ENCODE assay signal across 8 cellular contexts in genomic region chr2:31138037-31138962, GRCh38. TPM values are rescaled to one million over a fixed set of nuclear protein-coding genes. Genes with fewer than 3 reads are reported as not detected.
DNase-seq lines count a peak whose midpoint lies in the region; ATAC-seq, FAIRE-seq and TF ChIP-seq lines count a peak whose summit lies in the region.

A gene with protein sequence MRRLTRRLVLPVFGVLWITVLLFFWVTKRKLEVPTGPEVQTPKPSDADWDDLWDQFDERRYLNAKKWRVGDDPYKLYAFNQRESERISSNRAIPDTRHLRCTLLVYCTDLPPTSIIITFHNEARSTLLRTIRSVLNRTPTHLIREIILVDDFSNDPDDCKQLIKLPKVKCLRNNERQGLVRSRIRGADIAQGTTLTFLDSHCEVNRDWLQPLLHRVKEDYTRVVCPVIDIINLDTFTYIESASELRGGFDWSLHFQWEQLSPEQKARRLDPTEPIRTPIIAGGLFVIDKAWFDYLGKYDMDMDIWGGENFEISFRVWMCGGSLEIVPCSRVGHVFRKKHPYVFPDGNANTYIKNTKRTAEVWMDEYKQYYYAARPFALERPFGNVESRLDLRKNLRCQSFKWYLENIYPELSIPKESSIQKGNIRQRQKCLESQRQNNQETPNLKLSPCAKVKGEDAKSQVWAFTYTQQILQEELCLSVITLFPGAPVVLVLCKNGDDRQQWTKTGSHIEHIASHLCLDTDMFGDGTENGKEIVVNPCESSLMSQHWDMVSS (minus strand): TSS chr2:31138440. CDS start chr2:31138086, 354 bp downstream.

- H3K4me1 Mint-ChIP-seq in memory B cell = peaks cover 6% of the 10 kb centered on the region

- peaks cover 3% of the 10 kb centered on the region for H3K27me3 Mint-ChIP-seq in memory B cell

- peaks cover 42% of the 10 kb centered on the region for H3K27me3 ChIP-seq in WERI-Rb-1 (ENCODE audit: insufficient read depth, low read depth, severe bottlenecking)
- peaks cover 23 to 33% of the 10 kb centered on the region in 2 experiments for H3K27me3 ChIP-seq in endothelial cell of umbilical vein (ENCODE audit: control insufficient read depth in 2 of 2, insufficient read depth in 2 of 2, low read length in 2 of 2)

- POLR2A ChIA-PET in endothelial cell of umbilical vein (lab: Charles Lee) = no interaction called here

- TF ChIP-seq CTCF in WERI-Rb-1 (IDR thresholded peaks at IDR 0.05; ENCODE audit: low read depth, low read length) = peak; percentile 84
- peak in 1 of 2 donors; percentile 36 for TF ChIP-seq CTCF in endothelial cell of umbilical vein (IDR thresholded peaks at IDR 0.05; ENCODE audit: extremely low read depth in 1 of 2, insufficient read depth in 1 of 2, low read depth in 1 of 2, low read length in 2 of 2)

- H3K4me1 ChIP-seq in endothelial cell of umbilical vein (ENCODE audit: control insufficient read depth, extremely low read depth, insufficient read depth, low read length) = no peaks in the 10 kb centered on the region

- H3K9me3 Mint-ChIP-seq in memory B cell = no peaks in the 10 kb centered on the region

- dilution Hi-C loops in endothelial cell of umbilical vein (cut with MboI; ENCODE audit: extremely low pct_ligation_motif_present, low sequenced_read_pairs) = no loop called here

- intact Hi-C loops in endothelial cell of umbilical vein (cut with micrococcal nuclease) = loop anchor here (2.0 kb wide), 1 partner anchor 195 kb away; no protein-coding TSS in a partner anchor

- BruUV-seq in endothelial cell of umbilical vein (replicated peaks; lab: Mats Ljungman, UMichigan) = no TSS peak

- H3K79me2 ChIP-seq in endothelial cell of umbilical vein (ENCODE audit: control insufficient read depth, insufficient read depth, low read length) = no peaks in the 10 kb centered on the region

- H3K9me3 ChIP-seq in WERI-Rb-1 (ENCODE audit: severe bottlenecking) = no peaks in the 10 kb centered on the region
- no peaks in the 10 kb centered on the region for H3K9me3 ChIP-seq in endothelial cell of umbilical vein (replicated peaks; ENCODE audit: control insufficient read depth, insufficient read depth, low read length)

- FAIRE-seq in endothelial cell of umbilical vein (lab: Jason Lieb, UNC) = no peak

- peak; percentile 65 for DNase-seq in activated effector memory CD4-positive, alpha-beta T cell treated with anti-CD3 and anti-CD28 coated beads, Interleukin-2, amount 50 U/mL, for 16 hours
- no peak for DNase-seq in activated effector memory CD4-positive, alpha-beta T cell treated with Interleukin-2 at 50 U/mL for 16 hours
- DNase-seq in KBM-7 (peak; percentile 85), WERI-Rb-1 (peak; percentile 87), endothelial cell of umbilical vein (ENCODE audit: low read depth, low spot score) (no peak), memory B cell (ENCODE audit: low spot score in 2 of 2) (peak; percentile 51 to 71), NCI-H2081 treated with DMSO at 0.1 percent for 48 hours (lab: John Stamatoyannopoulos, UW) (no peak)
- peak; percentile 33 for DNase-seq in stimulated activated CD8-positive, alpha-beta memory T cell treated with anti-CD3 and anti-CD28 coated beads, Interleukin-2, amount 100 ng/mL, for 48 hours (ENCODE audit: low read depth in 2 of 2)

- no peak within 1 kb of the TSS for H3K27ac Mint-ChIP-seq in memory B cell

- CTCF ChIA-PET in endothelial cell of umbilical vein (lab: Charles Lee) = no interaction called here

- H3K9ac ChIP-seq in endothelial cell of umbilical vein (replicated peaks; ENCODE audit: extremely low read depth, insufficient read depth, low read length) = no peak within 1 kb of the TSS

- no peak for TF ChIP-seq POLR2A in endothelial cell of umbilical vein (IDR thresholded peaks at IDR 0.05; ENCODE audit: low read depth, low read length)

- H4K20me1 ChIP-seq in endothelial cell of umbilical vein (replicated peaks; ENCODE audit: control insufficient read depth, extremely low read depth, insufficient read depth, low read length) = no peaks in the 10 kb centered on the region

- H3K36me3 Mint-ChIP-seq in memory B cell = no peaks in the 10 kb centered on the region

- H3K9me1 ChIP-seq in endothelial cell of umbilical vein (replicated peaks; ENCODE audit: control insufficient read depth, extremely low read depth, insufficient read depth, low read length) = no peaks in the 10 kb centered on the region

- in situ Hi-C loops in KBM-7 (cut with MboI; ENCODE audit: low pct_unique_long_range_greater_than_20kb, low sequenced_read_pairs) = no loop called here

- H3K27ac ChIP-seq in WERI-Rb-1 = no peak within 1 kb of the TSS; the same call in 1 of the 2 replicates
- no peak within 1 kb of the TSS for H3K27ac ChIP-seq in endothelial cell of umbilical vein (ENCODE audit: insufficient read depth, low read depth, low read length)

- H3K4me3 Mint-ChIP-seq in memory B cell = peak within 1 kb of the TSS; percentile 85

- ATAC-seq in memory B cell (ENCODE audit: low read depth) = peak; percentile 80

- peak within 1 kb of the TSS; percentile 25 for H3K4me2 ChIP-seq in endothelial cell of umbilical vein (ENCODE audit: insufficient read depth, low read length)

- H3K4me3 ChIP-seq in WERI-Rb-1 (ENCODE audit: low read depth, low read length) = peak within 1 kb of the TSS; percentile 62
- H3K4me3 ChIP-seq in endothelial cell of umbilical vein (replicated peaks in 1 of 3; ENCODE audit: insufficient read depth in 1 of 3, low read depth in 1 of 3, low read length in 3 of 3) = no peak within 1 kb of the TSS

- peak within 1 kb of the TSS; percentile 58 for H2AFZ ChIP-seq in endothelial cell of umbilical vein (ENCODE audit: low read depth, low read length)

- H3K36me3 ChIP-seq in WERI-Rb-1 (no peaks in the 10 kb centered on the region), endothelial cell of umbilical vein (ENCODE audit: control insufficient read depth in 2 of 2, extremely low read depth in 1 of 2, insufficient read depth in 2 of 2, low read length in 2 of 2) (no peaks in the 10 kb centered on the region)

TF ChIP-seq in endothelial cell of umbilical vein, 7 proteins besides CTCF, POLR2A, EP300 and RAD21:
- TF ChIP-seq EZH2 (IDR thresholded peaks at IDR 0.05; ENCODE audit: borderline replicate concordance, low read depth, low read length, severe bottlenecking) = peak; percentile 36
- TF ChIP-seq GATA2 (IDR thresholded peaks at IDR 0.05; ENCODE audit: insufficient read depth, insufficient read length, low read depth, low read length) = no peak

RNA-seq across cellular contexts. Expression of the gene that starts here (rescaled TPM):
- 0.35 and 0.40 TPM in 2 replicates for total RNA-seq in endothelial cell of umbilical vein
- 0.04 and 0.29 TPM in 2 replicates for polyA plus RNA-seq in endothelial cell of umbilical vein
- polyA plus RNA-seq in endothelial cell of umbilical vein (2011; cell fraction: cytosol; rRNA removed) = 0.10 and 0.14 TPM in 2 replicates
- 0.28 TPM in 1 of 2 replicates, not detected in the other for polyA plus RNA-seq in endothelial cell of umbilical vein (2011; cell fraction: nucleus; rRNA removed)
- polyA plus RNA-seq in endothelial cell of umbilical vein (2012) = not detected in 2 replicates
- polyA minus RNA-seq in endothelial cell of umbilical vein = 0.45 TPM in 1 of 2 replicates, not detected in the other
- not detected for polyA minus RNA-seq in endothelial cell of umbilical vein (2011; cell fraction: cytosol; rRNA and poly(A)+ RNA removed)
- polyA minus RNA-seq in endothelial cell of umbilical vein (2011; cell fraction: nucleus; rRNA and poly(A)+ RNA removed) = not detected in 2 replicates

Comparison
In these comparisons a context has a peak if more than half of its experiments do, and no peak if none do; other contexts are left out.
1. DNase-seq: peak in activated effector memory CD4-positive, alpha-beta T cell treated with anti-CD3 and anti-CD28 coated beads, Interleukin-2, amount 50 U/mL, for 16 hours (single experiment), KBM-7 (single experiment), WERI-Rb-1 (single experiment), memory B cell (2 of 2) and stimulated activated CD8-positive, alpha-beta memory T cell treated with anti-CD3 and anti-CD28 coated beads, Interleukin-2, amount 100 ng/mL, for 48 hours (2 of 2); none in activated effector memory CD4-positive, alpha-beta T cell treated with Interleukin-2 at 50 U/mL for 16 hours (single experiment), endothelial cell of umbilical vein (single experiment) and NCI-H2081 treated with DMSO at 0.1 percent for 48 hours (single experiment).